Comparison of ENCODE assay signal across 9 cellular contexts in genomic region chr3:184582998-184583344, GRCh38. TPM values are rescaled to one million over a fixed set of nuclear protein-coding genes. Genes with fewer than 3 reads are reported as not detected.
DNase-seq lines count a peak whose midpoint lies in the region; ATAC-seq and TF ChIP-seq lines count a peak whose summit lies in the region.
"Had no signal": no experiment of that assay in that cellular context is flagged by ENCODE, and none has a peak within 500 bp of the region (broad histone marks: within the 10 kb centered on the region; RNA-seq: fewer than 3 reads in every experiment).

No MANE protein-coding gene starts in this region.

- H3K27me3 ChIP-seq in muscle layer of duodenum (ENCODE audit: low read depth, low read length) (no peaks in the 10 kb centered on the region), thymus (ENCODE audit: control insufficient read depth, insufficient read depth) (peaks cover 26% of the 10 kb centered on the region)

- H3K27ac ChIP-seq in muscle layer of duodenum (ENCODE audit: low read length) (peak overlapping the region; percentile 67), thymus (ENCODE audit: low read depth) (no peak overlapping the region)
- H3K27ac ChIP-seq: 22Rv1 had no signal

- H3K36me3 ChIP-seq in muscle layer of duodenum (ENCODE audit: control insufficient read depth in 1 of 2, insufficient read depth in 2 of 2, low read length in 2 of 2) (peaks cover 0 to 28% of the 10 kb centered on the region in 2 donors), thymus (ENCODE audit: control insufficient read depth, insufficient read depth) (no peaks in the 10 kb centered on the region)

- DNase-seq in T-helper 1 cell, result no peak
- no peak for DNase-seq in epithelial cell of proximal tubule (ENCODE audit: low read depth)
- DNase-seq in NCI-H82 treated with DMSO at 0.1 percent for 48 hours (lab: John Stamatoyannopoulos, UW; ENCODE audit: unreplicated experiment), result no peak
- DNase-seq in putamen (ENCODE audit: low spot score), result no peak

- H3K9me3 Mint-ChIP-seq in T-helper 1 cell treated with Interleukin-12 subunit alpha and Interleukin-12 subunit beta and Interleukin-4 antibody, amounts not matched to agents 30 μg/mL and 1 μg/mL, for 36 hours, result no peaks in the 10 kb centered on the region

- TF ChIP-seq CTCF in epithelial cell of proximal tubule (conservative IDR thresholded peaks at IDR 0.05; ENCODE audit: low read depth, low read length), result no peak

- H3K9me3 ChIP-seq in muscle layer of duodenum (ENCODE audit: control insufficient read depth in 1 of 2, low read length in 2 of 2) (no peaks in the 10 kb centered on the region), thymus (ENCODE audit: control insufficient read depth) (no peaks in the 10 kb centered on the region)

- peaks cover 5 to 19% of the 10 kb centered on the region in 2 donors for H3K4me1 ChIP-seq in muscle layer of duodenum (ENCODE audit: control insufficient read depth in 1 of 2, insufficient read depth in 2 of 2, low read length in 2 of 2)
- H3K4me1 ChIP-seq in thymus (ENCODE audit: control insufficient read depth, insufficient read depth, low read length), result no peaks in the 10 kb centered on the region

- H3K4me1 Mint-ChIP-seq in T-helper 1 cell treated with Interleukin-12 subunit alpha and Interleukin-12 subunit beta and Interleukin-4 antibody, amounts not matched to agents 30 μg/mL and 1 μg/mL, for 36 hours (ENCODE audit: low read depth), result no peaks in the 10 kb centered on the region

- no peak overlapping the region for H3K27ac Mint-ChIP-seq in T-helper 1 cell treated with Interleukin-12 subunit alpha and Interleukin-12 subunit beta and Interleukin-4 antibody, amounts not matched to agents 30 μg/mL and 1 μg/mL, for 36 hours

- no peak for ATAC-seq in GM18519 (IDR thresholded peaks at IDR 0.05; ENCODE audit: low FRiP score, unreplicated experiment)

- peaks cover 33% of the 10 kb centered on the region for H3K27me3 Mint-ChIP-seq in T-helper 1 cell treated with Interleukin-12 subunit alpha and Interleukin-12 subunit beta and Interleukin-4 antibody, amounts not matched to agents 30 μg/mL and 1 μg/mL, for 36 hours (ENCODE audit: low read depth)

- peak overlapping the region; percentile 1 for H3K4me3 Mint-ChIP-seq in T-helper 1 cell treated with Interleukin-12 subunit alpha and Interleukin-12 subunit beta and Interleukin-4 antibody, amounts not matched to agents 30 μg/mL and 1 μg/mL, for 36 hours

- WGBS in thymus, result 86% methylated on average over 13 of the region's 13 CpGs

- H3K36me3 Mint-ChIP-seq in T-helper 1 cell treated with Interleukin-12 subunit alpha and Interleukin-12 subunit beta and Interleukin-4 antibody, amounts not matched to agents 30 μg/mL and 1 μg/mL, for 36 hours (ENCODE audit: low read depth), result no peaks in the 10 kb centered on the region

- H3K4me3 ChIP-seq in epithelial cell of proximal tubule (ENCODE audit: low read depth, low read length), result peak overlapping the region; percentile 66
- H3K4me3 ChIP-seq in muscle layer of duodenum (ENCODE audit: low read depth in 1 of 2, low read length in 2 of 2), result peak overlapping the region; percentile 52 to 79
- peak overlapping the region; percentile 37 for H3K4me3 ChIP-seq in thymus (ENCODE audit: low read length)

RNA-seq across cellular contexts. Expression of gene EPHB3, which starts 21.4 kb away (rescaled TPM):
- total RNA-seq in epithelial cell of proximal tubule, result 0.07 and 0.92 TPM in 2 replicates
- 1.1 TPM for polyA plus RNA-seq in thymus
